ENCODE assay signal across 1 cellular context in the genomic region with DNA sequence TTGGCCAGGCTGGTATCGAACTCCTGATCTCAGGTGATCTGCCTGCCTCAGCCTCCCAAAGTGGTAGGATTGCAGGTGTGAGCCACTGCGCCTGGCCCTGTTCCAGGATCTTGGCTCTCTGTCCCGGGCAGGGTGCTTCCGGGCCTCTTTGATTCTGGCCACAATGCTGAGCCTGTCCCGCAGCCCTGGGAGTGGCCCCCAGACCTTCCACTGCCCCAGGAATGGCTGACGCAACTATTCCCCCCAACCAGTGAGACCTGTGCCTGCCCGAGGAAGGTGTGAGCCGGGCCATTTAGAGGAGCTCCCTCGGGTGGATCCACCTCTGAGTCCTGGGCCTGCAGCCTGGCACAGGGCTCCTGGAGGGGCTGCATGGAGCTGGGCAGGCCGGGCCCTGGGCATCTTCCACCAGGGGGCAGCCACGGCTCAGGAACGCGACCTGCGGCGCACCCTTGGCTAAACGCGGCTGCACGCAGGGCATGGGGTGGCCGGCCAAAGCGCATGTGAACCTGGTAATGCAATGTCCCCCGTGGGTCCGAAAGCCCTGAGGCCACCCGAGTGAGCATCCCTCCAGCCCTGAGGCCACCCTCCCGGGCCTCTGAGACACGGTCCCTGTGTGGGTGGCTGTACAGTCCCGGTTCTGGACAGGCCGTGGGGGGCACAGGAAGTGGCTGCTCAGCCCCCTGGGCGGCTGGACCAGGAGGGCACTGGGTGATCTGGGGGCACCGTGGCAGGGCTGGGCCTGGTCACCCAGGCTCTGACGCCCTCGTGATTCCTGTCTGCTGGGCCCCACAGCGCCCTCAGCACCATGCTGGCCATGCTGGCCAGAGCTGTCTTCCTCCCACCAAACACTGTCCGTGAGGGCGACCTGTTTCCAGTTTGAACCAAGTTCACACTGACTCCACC.
TF ChIP-seq lines count a peak whose summit lies in the region.

No MANE protein-coding gene starts in this region.

TF ChIP-seq in K562, 482 proteins besides CTCF, POLR2A, EP300 and RAD21 (continued from another document and continues in another):
- TF ChIP-seq, protein P1, sequence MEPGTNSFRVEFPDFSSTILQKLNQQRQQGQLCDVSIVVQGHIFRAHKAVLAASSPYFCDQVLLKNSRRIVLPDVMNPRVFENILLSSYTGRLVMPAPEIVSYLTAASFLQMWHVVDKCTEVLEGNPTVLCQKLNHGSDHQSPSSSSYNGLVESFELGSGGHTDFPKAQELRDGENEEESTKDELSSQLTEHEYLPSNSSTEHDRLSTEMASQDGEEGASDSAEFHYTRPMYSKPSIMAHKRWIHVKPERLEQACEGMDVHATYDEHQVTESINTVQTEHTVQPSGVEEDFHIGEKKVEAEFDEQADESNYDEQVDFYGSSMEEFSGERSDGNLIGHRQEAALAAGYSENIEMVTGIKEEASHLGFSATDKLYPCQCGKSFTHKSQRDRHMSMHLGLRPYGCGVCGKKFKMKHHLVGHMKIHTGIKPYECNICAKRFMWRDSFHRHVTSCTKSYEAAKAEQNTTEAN (CRISPR knock-in tag; IDR thresholded peaks at IDR 0.05): peak; percentile 68; the same call in 1 of the 2 replicates
- TF ChIP-seq FOXK2 (conservative IDR thresholded peaks at IDR 0.05 in 1 of 2, IDR thresholded peaks at IDR 0.05 in 1 of 2; ENCODE audit: low read depth in 2 of 2) (no peak), POLR2G (IDR thresholded peaks at IDR 0.05; ENCODE audit: low read depth, low read length) (peak; percentile 65), TAF7 (tag; IDR thresholded peaks at IDR 0.05) (no peak), TFAM (CRISPR knock-in tag; conservative IDR thresholded peaks at IDR 0.05) (no peak), SMAD2 (IDR thresholded peaks at IDR 0.05; ENCODE audit: low read depth, low read length) (no peak), KLF13 (tag; IDR thresholded peaks at IDR 0.05; ENCODE audit: borderline replicate concordance, low read depth) (no peak), NFATC3 (IDR thresholded peaks at IDR 0.05) (no peak), ZNF76 (CRISPR knock-in tag; IDR thresholded peaks at IDR 0.05; ENCODE audit: borderline replicate concordance) (no peak), ZNF347 (CRISPR knock-in tag; IDR thresholded peaks at IDR 0.05; ENCODE audit: low read depth) (no peak), NCOA2 (IDR thresholded peaks at IDR 0.05; ENCODE audit: partially characterized antibody in 2 of 2) (no peak), MAZ (CRISPR knock-in tag; conservative IDR thresholded peaks at IDR 0.05 in 1 of 2, IDR thresholded peaks at IDR 0.05 in 1 of 2) (peak; percentile 29 to 41; a peak in 2 of 4 replicates), FOXJ3 (CRISPR knock-in tag; IDR thresholded peaks at IDR 0.05) (no peak), KAT7 (CRISPR knock-in tag; IDR thresholded peaks at IDR 0.05; ENCODE audit: borderline replicate concordance) (no peak), TOE1 (IDR thresholded peaks at IDR 0.05; ENCODE audit: borderline replicate concordance) (no peak), TOE1 (CRISPR knock-in tag; IDR thresholded peaks at IDR 0.05; ENCODE audit: borderline replicate concordance, low read depth) (no peak), SETDB1 (IDR thresholded peaks at IDR 0.05; ENCODE audit: low read length) (no peak), PRPF4 (IDR thresholded peaks at IDR 0.05; ENCODE audit: insufficient read depth, low read depth, low read length, poor library complexity, severe bottlenecking) (no peak), YBX1 (IDR thresholded peaks at IDR 0.05) (no peak), KLF1 (tag; IDR thresholded peaks at IDR 0.05) (no peak), RBM22 (IDR thresholded peaks at IDR 0.05; ENCODE audit: low read depth, low read length, poor library complexity, severe bottlenecking) (no peak), GATAD2A (IDR thresholded peaks at IDR 0.05) (no peak)
- TF ChIP-seq, protein P2, sequence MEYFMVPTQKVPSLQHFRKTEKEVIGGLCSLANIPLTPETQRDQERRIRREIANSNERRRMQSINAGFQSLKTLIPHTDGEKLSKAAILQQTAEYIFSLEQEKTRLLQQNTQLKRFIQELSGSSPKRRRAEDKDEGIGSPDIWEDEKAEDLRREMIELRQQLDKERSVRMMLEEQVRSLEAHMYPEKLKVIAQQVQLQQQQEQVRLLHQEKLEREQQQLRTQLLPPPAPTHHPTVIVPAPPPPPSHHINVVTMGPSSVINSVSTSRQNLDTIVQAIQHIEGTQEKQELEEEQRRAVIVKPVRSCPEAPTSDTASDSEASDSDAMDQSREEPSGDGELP (CRISPR knock-in tag; IDR thresholded peaks at IDR 0.05; ENCODE audit: borderline replicate concordance): peak; percentile 71; the same call in 1 of the 2 replicates
- TF ChIP-seq, protein P3, sequence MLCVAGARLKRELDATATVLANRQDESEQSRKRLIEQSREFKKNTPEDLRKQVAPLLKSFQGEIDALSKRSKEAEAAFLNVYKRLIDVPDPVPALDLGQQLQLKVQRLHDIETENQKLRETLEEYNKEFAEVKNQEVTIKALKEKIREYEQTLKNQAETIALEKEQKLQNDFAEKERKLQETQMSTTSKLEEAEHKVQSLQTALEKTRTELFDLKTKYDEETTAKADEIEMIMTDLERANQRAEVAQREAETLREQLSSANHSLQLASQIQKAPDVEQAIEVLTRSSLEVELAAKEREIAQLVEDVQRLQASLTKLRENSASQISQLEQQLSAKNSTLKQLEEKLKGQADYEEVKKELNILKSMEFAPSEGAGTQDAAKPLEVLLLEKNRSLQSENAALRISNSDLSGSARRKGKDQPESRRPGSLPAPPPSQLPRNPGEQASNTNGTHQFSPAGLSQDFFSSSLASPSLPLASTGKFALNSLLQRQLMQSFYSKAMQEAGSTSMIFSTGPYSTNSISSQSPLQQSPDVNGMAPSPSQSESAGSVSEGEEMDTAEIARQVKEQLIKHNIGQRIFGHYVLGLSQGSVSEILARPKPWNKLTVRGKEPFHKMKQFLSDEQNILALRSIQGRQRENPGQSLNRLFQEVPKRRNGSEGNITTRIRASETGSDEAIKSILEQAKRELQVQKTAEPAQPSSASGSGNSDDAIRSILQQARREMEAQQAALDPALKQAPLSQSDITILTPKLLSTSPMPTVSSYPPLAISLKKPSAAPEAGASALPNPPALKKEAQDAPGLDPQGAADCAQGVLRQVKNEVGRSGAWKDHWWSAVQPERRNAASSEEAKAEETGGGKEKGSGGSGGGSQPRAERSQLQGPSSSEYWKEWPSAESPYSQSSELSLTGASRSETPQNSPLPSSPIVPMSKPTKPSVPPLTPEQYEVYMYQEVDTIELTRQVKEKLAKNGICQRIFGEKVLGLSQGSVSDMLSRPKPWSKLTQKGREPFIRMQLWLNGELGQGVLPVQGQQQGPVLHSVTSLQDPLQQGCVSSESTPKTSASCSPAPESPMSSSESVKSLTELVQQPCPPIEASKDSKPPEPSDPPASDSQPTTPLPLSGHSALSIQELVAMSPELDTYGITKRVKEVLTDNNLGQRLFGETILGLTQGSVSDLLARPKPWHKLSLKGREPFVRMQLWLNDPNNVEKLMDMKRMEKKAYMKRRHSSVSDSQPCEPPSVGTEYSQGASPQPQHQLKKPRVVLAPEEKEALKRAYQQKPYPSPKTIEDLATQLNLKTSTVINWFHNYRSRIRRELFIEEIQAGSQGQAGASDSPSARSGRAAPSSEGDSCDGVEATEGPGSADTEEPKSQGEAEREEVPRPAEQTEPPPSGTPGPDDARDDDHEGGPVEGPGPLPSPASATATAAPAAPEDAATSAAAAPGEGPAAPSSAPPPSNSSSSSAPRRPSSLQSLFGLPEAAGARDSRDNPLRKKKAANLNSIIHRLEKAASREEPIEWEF (CRISPR knock-in tag; IDR thresholded peaks at IDR 0.05): no peak
- TF ChIP-seq, protein P4, sequence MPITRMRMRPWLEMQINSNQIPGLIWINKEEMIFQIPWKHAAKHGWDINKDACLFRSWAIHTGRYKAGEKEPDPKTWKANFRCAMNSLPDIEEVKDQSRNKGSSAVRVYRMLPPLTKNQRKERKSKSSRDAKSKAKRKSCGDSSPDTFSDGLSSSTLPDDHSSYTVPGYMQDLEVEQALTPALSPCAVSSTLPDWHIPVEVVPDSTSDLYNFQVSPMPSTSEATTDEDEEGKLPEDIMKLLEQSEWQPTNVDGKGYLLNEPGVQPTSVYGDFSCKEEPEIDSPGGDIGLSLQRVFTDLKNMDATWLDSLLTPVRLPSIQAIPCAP (CRISPR knock-in tag; IDR thresholded peaks at IDR 0.05; ENCODE audit: borderline replicate concordance): no peak; the same call in 1 of the 2 replicates
- TF ChIP-seq, protein P5, sequence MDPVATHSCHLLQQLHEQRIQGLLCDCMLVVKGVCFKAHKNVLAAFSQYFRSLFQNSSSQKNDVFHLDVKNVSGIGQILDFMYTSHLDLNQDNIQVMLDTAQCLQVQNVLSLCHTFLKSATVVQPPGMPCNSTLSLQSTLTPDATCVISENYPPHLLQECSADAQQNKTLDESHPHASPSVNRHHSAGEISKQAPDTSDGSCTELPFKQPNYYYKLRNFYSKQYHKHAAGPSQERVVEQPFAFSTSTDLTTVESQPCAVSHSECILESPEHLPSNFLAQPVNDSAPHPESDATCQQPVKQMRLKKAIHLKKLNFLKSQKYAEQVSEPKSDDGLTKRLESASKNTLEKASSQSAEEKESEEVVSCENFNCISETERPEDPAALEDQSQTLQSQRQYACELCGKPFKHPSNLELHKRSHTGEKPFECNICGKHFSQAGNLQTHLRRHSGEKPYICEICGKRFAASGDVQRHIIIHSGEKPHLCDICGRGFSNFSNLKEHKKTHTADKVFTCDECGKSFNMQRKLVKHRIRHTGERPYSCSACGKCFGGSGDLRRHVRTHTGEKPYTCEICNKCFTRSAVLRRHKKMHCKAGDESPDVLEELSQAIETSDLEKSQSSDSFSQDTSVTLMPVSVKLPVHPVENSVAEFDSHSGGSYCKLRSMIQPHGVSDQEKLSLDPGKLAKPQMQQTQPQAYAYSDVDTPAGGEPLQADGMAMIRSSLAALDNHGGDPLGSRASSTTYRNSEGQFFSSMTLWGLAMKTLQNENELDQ (CRISPR knock-in tag; IDR thresholded peaks at IDR 0.05; ENCODE audit: borderline replicate concordance): 0 out of 2 replicates have a peak, but pooled peaks have one; percentile 41
- TF ChIP-seq, protein P6, sequence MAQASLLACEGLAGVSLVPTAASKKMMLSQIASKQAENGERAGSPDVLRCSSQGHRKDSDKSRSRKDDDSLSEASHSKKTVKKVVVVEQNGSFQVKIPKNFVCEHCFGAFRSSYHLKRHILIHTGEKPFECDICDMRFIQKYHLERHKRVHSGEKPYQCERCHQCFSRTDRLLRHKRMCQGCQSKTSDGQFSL (CRISPR knock-in tag; IDR thresholded peaks at IDR 0.05): peak; percentile 66; the same call in 1 of the 2 replicates
- TF ChIP-seq, protein P6 (tag; IDR thresholded peaks at IDR 0.05): no peak
- TF ChIP-seq, protein P7, sequence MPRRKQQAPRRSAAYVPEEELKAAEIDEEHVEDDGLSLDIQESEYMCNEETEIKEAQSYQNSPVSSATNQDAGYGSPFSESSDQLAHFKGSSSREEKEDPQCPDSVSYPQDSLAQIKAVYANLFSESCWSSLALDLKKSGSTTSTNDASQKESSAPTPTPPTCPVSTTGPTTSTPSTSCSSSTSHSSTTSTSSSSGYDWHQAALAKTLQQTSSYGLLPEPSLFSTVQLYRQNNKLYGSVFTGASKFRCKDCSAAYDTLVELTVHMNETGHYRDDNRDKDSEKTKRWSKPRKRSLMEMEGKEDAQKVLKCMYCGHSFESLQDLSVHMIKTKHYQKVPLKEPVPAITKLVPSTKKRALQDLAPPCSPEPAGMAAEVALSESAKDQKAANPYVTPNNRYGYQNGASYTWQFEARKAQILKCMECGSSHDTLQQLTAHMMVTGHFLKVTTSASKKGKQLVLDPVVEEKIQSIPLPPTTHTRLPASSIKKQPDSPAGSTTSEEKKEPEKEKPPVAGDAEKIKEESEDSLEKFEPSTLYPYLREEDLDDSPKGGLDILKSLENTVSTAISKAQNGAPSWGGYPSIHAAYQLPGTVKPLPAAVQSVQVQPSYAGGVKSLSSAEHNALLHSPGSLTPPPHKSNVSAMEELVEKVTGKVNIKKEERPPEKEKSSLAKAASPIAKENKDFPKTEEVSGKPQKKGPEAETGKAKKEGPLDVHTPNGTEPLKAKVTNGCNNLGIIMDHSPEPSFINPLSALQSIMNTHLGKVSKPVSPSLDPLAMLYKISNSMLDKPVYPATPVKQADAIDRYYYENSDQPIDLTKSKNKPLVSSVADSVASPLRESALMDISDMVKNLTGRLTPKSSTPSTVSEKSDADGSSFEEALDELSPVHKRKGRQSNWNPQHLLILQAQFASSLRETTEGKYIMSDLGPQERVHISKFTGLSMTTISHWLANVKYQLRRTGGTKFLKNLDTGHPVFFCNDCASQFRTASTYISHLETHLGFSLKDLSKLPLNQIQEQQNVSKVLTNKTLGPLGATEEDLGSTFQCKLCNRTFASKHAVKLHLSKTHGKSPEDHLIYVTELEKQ (CRISPR knock-in tag; IDR thresholded peaks at IDR 0.05): no peak
- TF ChIP-seq, protein P8, sequence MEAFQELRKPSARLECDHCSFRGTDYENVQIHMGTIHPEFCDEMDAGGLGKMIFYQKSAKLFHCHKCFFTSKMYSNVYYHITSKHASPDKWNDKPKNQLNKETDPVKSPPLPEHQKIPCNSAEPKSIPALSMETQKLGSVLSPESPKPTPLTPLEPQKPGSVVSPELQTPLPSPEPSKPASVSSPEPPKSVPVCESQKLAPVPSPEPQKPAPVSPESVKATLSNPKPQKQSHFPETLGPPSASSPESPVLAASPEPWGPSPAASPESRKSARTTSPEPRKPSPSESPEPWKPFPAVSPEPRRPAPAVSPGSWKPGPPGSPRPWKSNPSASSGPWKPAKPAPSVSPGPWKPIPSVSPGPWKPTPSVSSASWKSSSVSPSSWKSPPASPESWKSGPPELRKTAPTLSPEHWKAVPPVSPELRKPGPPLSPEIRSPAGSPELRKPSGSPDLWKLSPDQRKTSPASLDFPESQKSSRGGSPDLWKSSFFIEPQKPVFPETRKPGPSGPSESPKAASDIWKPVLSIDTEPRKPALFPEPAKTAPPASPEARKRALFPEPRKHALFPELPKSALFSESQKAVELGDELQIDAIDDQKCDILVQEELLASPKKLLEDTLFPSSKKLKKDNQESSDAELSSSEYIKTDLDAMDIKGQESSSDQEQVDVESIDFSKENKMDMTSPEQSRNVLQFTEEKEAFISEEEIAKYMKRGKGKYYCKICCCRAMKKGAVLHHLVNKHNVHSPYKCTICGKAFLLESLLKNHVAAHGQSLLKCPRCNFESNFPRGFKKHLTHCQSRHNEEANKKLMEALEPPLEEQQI (IDR thresholded peaks at IDR 0.05): no peak
- TF ChIP-seq, protein P9, sequence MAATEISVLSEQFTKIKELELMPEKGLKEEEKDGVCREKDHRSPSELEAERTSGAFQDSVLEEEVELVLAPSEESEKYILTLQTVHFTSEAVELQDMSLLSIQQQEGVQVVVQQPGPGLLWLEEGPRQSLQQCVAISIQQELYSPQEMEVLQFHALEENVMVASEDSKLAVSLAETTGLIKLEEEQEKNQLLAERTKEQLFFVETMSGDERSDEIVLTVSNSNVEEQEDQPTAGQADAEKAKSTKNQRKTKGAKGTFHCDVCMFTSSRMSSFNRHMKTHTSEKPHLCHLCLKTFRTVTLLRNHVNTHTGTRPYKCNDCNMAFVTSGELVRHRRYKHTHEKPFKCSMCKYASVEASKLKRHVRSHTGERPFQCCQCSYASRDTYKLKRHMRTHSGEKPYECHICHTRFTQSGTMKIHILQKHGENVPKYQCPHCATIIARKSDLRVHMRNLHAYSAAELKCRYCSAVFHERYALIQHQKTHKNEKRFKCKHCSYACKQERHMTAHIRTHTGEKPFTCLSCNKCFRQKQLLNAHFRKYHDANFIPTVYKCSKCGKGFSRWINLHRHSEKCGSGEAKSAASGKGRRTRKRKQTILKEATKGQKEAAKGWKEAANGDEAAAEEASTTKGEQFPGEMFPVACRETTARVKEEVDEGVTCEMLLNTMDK (IDR thresholded peaks at IDR 0.05; ENCODE audit: borderline replicate concordance, insufficient read depth, low read depth, low read length, poor library complexity, severe bottlenecking): no peak
